12 cellular contexts compared by ENCODE assay signal in genomic region chr19:10009714-10010224, GRCh38. TPM values are rescaled to one million over a fixed set of nuclear protein-coding genes. Genes with fewer than 3 reads are reported as not detected.
DNase-seq lines count a peak whose midpoint lies in the region; ATAC-seq and TF ChIP-seq lines count a peak whose summit lies in the region.
"Had no signal": no experiment of that assay in that cellular context is flagged by ENCODE, and none has a peak within 500 bp of the region (broad histone marks: within the 10 kb centered on the region; RNA-seq: fewer than 3 reads in every experiment).

No MANE protein-coding gene starts in this region.

- H3K36me3 Mint-ChIP-seq in neural progenitor cell: no peaks in the 10 kb centered on the region

- H3K9ac ChIP-seq in HUES64 (ENCODE audit: low read depth, low read length): no peak overlapping the region
- no peak overlapping the region for H3K9ac ChIP-seq in neural progenitor cell

- H3K27ac Mint-ChIP-seq in neural progenitor cell: peak overlapping the region; percentile 52

- WGBS in HUES64: 9% methylated on average over 22 of the region's 22 CpGs

- H3K9me3 ChIP-seq in HUES64 (ENCODE audit: insufficient read depth, low read depth, low read length): no peaks in the 10 kb centered on the region
- no peaks in the 10 kb centered on the region for H3K9me3 ChIP-seq in neural progenitor cell (ENCODE audit: low read depth)

- H3K36me3 ChIP-seq in HUES64 (ENCODE audit: insufficient read depth, low read length) (no peaks in the 10 kb centered on the region), neural progenitor cell (no peaks in the 10 kb centered on the region)

- peak overlapping the region; percentile 79 for H3K4me3 Mint-ChIP-seq in neural progenitor cell
- H3K4me3 Mint-ChIP-seq: neural crest cell had no signal

- H3F3A ChIP-seq in neural progenitor cell (ENCODE audit: low read depth): no peaks in the 10 kb centered on the region

- TF ChIP-seq CTCF in AG10803 (conservative IDR thresholded peaks at IDR 0.05; ENCODE audit: low read length) (no peak), neural progenitor cell (IDR thresholded peaks at IDR 0.05) (no peak)

- H2AFZ ChIP-seq in neural progenitor cell (replicated peaks): no peak overlapping the region

- H3K27ac ChIP-seq in HUES64 (ENCODE audit: low read depth, low read length) (no peak overlapping the region), neural progenitor cell (no peak overlapping the region)

- peaks cover 8% of the 10 kb centered on the region for H3K9me3 Mint-ChIP-seq in neural progenitor cell
- H3K9me3 Mint-ChIP-seq: neural crest cell had no signal

- DNase-seq in AG10803 (ENCODE audit: low read depth): peak; percentile 47
- no peak for DNase-seq in neural progenitor cell (ENCODE audit: low spot score)
- no peak for DNase-seq in NK-92 (lab: John Stamatoyannopoulos, UW; ENCODE audit: unreplicated experiment)
- DNase-seq: NCI-H1930 had no signal

- peaks cover 22% of the 10 kb centered on the region for H4K20me1 ChIP-seq in neural progenitor cell (ENCODE audit: low read depth)

- peaks cover 40% of the 10 kb centered on the region for H3K27me3 ChIP-seq in HUES64 (ENCODE audit: insufficient read depth, low read length)
- H3K27me3 ChIP-seq in neural progenitor cell: peaks cover 74% of the 10 kb centered on the region

- ATAC-seq in esophagus mucosa: peak; percentile 37
- no peak for ATAC-seq in HG03439 (IDR thresholded peaks at IDR 0.05; ENCODE audit: unreplicated experiment)
- ATAC-seq in HG03045 (IDR thresholded peaks at IDR 0.05; ENCODE audit: unreplicated experiment): no peak
- ATAC-seq in GM19397 (IDR thresholded peaks at IDR 0.05; ENCODE audit: unreplicated experiment): no peak

- H3K4me3 ChIP-seq in AG10803 (ENCODE audit: low read length): peak overlapping the region; percentile 88
- H3K4me3 ChIP-seq in HUES64 (ENCODE audit: low read length): peak overlapping the region; percentile 23; the same call in 1 of the 2 replicates
- H3K4me3 ChIP-seq in neural progenitor cell: peak overlapping the region; percentile 24

- peaks cover 8% of the 10 kb centered on the region for H3K4me1 ChIP-seq in HUES64 (ENCODE audit: insufficient read depth, low read length)
- H3K4me1 ChIP-seq in neural progenitor cell: no peaks in the 10 kb centered on the region

- no peaks in the 10 kb centered on the region for H3K79me2 ChIP-seq in neural progenitor cell (ENCODE audit: low read depth)

- H3K27me3 Mint-ChIP-seq in neural progenitor cell (ENCODE audit: insufficient read depth, low read depth): peaks cover 44% of the 10 kb centered on the region

- peaks cover 29% of the 10 kb centered on the region for H3K4me1 Mint-ChIP-seq in neural progenitor cell

- peak overlapping the region; percentile 51 for H3K4me2 ChIP-seq in neural progenitor cell

RNA-seq across cellular contexts. Expression of gene COL5A3, which starts 0.5 kb away (rescaled TPM):
- polyA plus RNA-seq in HUES64 (2013, experiment 1 of 2): 0.35 TPM
- polyA plus RNA-seq in HUES64 (2013, experiment 2 of 2): 0.38 TPM
- total RNA-seq in esophagus mucosa (5.6 TPM), neural progenitor cell (ENCODE audit: low replicate concordance) (0.15 TPM in 1 of 2 replicates, not detected in the other)
- total RNA-seq: endothelial cell of umbilical vein had no signal
- polyA plus RNA-seq: endothelial cell of umbilical vein had no signal

RNA-seq across cellular contexts. Expression of gene RDH8, which starts 3.5 kb away (rescaled TPM):
- polyA plus RNA-seq in HUES64 (2013, experiment 1 of 2): not detected
- polyA plus RNA-seq in HUES64 (2013, experiment 2 of 2): not detected
- total RNA-seq in esophagus mucosa (not detected), neural progenitor cell (ENCODE audit: low replicate concordance) (not detected in 2 replicates)
- total RNA-seq: Daoy, endothelial cell of umbilical vein, neural crest cell had no signal
- polyA plus RNA-seq: endothelial cell of umbilical vein had no signal

Comparison
In these comparisons a context has a peak if more than half of its experiments do, and no peak if none do; other contexts are left out.
1. H3K4me3 ChIP-seq: peak in every context shown above with its lines; median percentile 88 in AG10803; 24 in neural progenitor cell; 23 in HUES64.